In the genomic region with DNA sequence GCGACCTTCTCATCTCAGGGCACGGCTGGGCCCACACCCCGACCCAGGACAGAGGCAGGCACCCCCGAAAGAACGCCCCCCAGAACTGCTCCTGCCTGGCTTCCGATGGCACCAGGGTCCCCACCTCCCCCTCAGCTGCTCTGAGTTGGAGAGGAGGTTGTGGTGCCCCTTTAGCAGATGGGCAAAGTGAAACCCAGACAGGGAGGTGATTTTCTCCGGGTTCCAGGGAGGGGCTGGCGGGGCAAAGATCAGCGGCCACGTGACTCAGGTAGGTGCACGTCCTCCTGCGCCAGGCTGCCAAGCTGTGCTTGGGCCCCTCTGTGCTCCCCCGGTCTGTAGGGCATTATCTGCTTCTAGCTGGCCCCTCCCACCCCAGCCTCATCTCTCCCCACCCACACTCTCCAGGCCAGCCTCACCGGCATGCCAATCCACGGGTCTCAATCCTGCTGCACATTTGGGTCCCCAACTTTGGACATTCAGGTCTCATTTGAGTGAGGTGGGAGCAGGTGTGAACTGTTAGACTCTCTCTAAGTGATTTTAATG, we compare ENCODE assay signal across 34 cellular contexts.
"Had no signal": no experiment of that assay in that cellular context is flagged by ENCODE, and none has a peak within 500 bp of the region (broad histone marks: within the 10 kb centered on the region; RNA-seq: fewer than 3 reads in every experiment).

No MANE protein-coding gene starts in this region.

- FAIRE-seq: astrocyte, TTC549 had no signal

- DNase-seq: activated B cell treated with CpG ODN at 0.5 μM for 24 hours; activated CD4-positive, alpha-beta memory T cell treated with anti-CD3 and anti-CD28 coated beads for 36 hours; activated CD4-positive, alpha-beta T cell treated with anti-CD3 and anti-CD28 coated beads for 4 hours; activated CD4-positive, alpha-beta T cell treated with anti-CD3 and anti-CD28 coated beads, Interleukin-2, amount 50 U/mL, for 1 hour; activated CD4-positive, alpha-beta T cell treated with anti-CD3 and anti-CD28 coated beads, Interleukin-2, amount 50 U/mL, for 4 hours; activated CD4-positive, CD25-positive, alpha-beta regulatory T cell treated with anti-CD3 and anti-CD28 coated beads, Interleukin-2, amount 50 U/mL, for 72 hours; activated CD8-positive, alpha-beta memory T cell treated with anti-CD3 and anti-CD28 coated beads, Interleukin-2, amount 50 U/mL, for 4 hours; activated CD8-positive, alpha-beta T cell treated with anti-CD3 and anti-CD28 coated beads for 36 hours; activated effector memory CD4-positive, alpha-beta T cell treated with anti-CD3 and anti-CD28 coated beads, Interleukin-2, amount 50 U/mL, for 16 hours; activated gamma-delta T cell treated with Interleukin-2 at 50 U/mL for 16 hours; activated naive CD4-positive, alpha-beta T cell; activated naive CD4-positive, alpha-beta T cell treated with anti-CD3 and anti-CD28 coated beads for 36 hours; activated naive CD4-positive, alpha-beta T cell treated with anti-CD3 and anti-CD28 coated beads, Interleukin-2, amount 50 U/mL, for 16 hours; activated naive CD8-positive, alpha-beta T cell treated with anti-CD3 and anti-CD28 coated beads for 36 hours; activated T-cell treated with anti-CD3 and anti-CD28 coated beads for 4 hours; activated T-cell treated with anti-CD3 and anti-CD28 coated beads, Interleukin-2, amount 50 U/mL, for 1 hour; activated T-cell treated with anti-CD3 and anti-CD28 coated beads, Interleukin-2, amount 50 U/mL, for 4 hours; activated T-cell treated with anti-CD3 and anti-CD28 coated beads, Interleukin-2, amount 50 U/mL, for 72 hours; adrenal gland; amniotic stem cell; aorta; body of pancreas; brain microvascular endothelial cell; central memory CD4-positive, alpha-beta T cell; SW 1271; T-helper 1 cell; T-helper 2 cell; T-helper 9 cell had no signal

- H3K9me3 ChIP-seq: adrenal gland, body of pancreas, breast epithelium had no signal

- H3K4me3 ChIP-seq: adrenal gland, body of pancreas, breast epithelium had no signal

- H3K27ac ChIP-seq: adrenal gland, body of pancreas, brain microvascular endothelial cell, breast epithelium, VCaP had no signal

- H3K4me1 ChIP-seq: adrenal gland, body of pancreas, breast epithelium had no signal

- ATAC-seq: activated CD8-positive, alpha-beta T cell treated with anti-CD3 and anti-CD28 coated beads for 36 hours; activated naive CD4-positive, alpha-beta T cell treated with anti-CD3 and anti-CD28 coated beads, Interleukin-2, amount 50 U/mL, for 72 hours; activated T-cell treated with anti-CD3 and anti-CD28 coated beads, Interleukin-2, amount 50 U/mL, for 4 hours; activated T-cell treated with anti-CD3 and anti-CD28 coated beads, Interleukin-2, amount 50 U/mL, for 72 hours; activated T-helper 17 cell treated with anti-CD3 and anti-CD28 coated beads, Interleukin-2, amount 50 U/mL, for 72 hours; body of pancreas had no signal

- H3K36me3 ChIP-seq: adrenal gland, brain microvascular endothelial cell, breast epithelium had no signal
